13 cellular contexts compared by ENCODE assay signal in the genomic region with DNA sequence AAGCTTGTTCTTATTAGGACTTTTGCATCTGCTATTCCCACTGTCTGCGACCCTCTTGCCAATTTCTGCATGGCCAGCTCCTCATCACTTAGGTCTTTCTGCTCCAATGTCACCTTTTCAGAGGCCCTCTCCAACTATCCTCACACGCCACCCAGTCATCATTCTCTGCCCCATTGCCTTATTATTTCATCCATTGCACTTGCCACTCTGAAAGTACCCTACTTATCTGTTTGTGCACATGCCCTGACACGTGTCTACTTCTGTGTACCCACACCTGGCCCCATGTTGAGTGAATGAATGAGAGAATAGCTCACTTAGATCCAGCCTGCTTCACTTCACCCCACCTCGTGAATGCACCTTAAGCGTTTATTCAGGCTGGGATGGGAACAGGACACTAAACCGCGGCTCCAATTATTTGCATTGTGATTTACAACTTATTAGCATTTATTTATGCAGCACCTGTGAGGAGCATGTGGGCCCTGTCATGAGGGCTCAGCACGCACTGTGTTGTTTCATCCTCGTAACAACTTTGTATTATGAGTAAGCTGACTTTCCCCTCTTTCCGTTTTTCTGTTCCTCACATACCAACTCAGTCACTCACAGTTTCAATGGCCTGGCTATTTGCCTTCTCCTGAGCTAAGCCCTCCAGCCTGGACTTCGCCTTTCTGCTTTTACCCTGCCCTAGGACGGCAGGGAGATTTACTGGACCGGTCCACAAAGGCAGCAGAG.
DNase-seq lines count a peak whose midpoint lies in the region; ATAC-seq and TF ChIP-seq lines count a peak whose summit lies in the region.
"Had no signal": no experiment of that assay in that cellular context is flagged by ENCODE, and none has a peak within 500 bp of the region (broad histone marks: within the 10 kb centered on the region; RNA-seq: fewer than 3 reads in every experiment).

No MANE protein-coding gene starts in this region.

- H3K36me3 Mint-ChIP-seq in CD8-positive, alpha-beta T cell = no peaks in the 10 kb centered on the region
- no peaks in the 10 kb centered on the region for H3K36me3 Mint-ChIP-seq in GM23338 (ENCODE audit: low read depth)
- H3K36me3 Mint-ChIP-seq: CD8-positive, alpha-beta memory T cell; stimulated activated memory B cell treated with anti-CD40 and anti-IgM and Interleukin-4, amounts not matched to agents 10 μg/mL and 1 μg/mL and 100 μg/mL, for 72 hours had no signal

- no peaks in the 10 kb centered on the region for H3K4me1 Mint-ChIP-seq in CD8-positive, alpha-beta T cell (ENCODE audit: low read depth)
- H3K4me1 Mint-ChIP-seq in GM23338 = no peaks in the 10 kb centered on the region
- H3K4me1 Mint-ChIP-seq: CD8-positive, alpha-beta memory T cell; stimulated activated memory B cell treated with anti-CD40 and anti-IgM and Interleukin-4, amounts not matched to agents 10 μg/mL and 1 μg/mL and 100 μg/mL, for 72 hours had no signal

- POLR2A ChIA-PET in BJ (lab: Charles Lee) = interaction anchor here (0.5 to 0.9 kb wide), 7 partner anchors 14 to 220 kb away, joined by 3 to 4 read pairs (median 3); no protein-coding TSS in a partner anchor
- POLR2A ChIA-PET in CD8-positive, alpha-beta T cell (lab: Charles Lee) = no interaction called here

- H3K4me2 ChIP-seq in GM23338 = no peak overlapping the region

- no peaks in the 10 kb centered on the region for H3K9me3 Mint-ChIP-seq in CD8-positive, alpha-beta T cell
- H3K9me3 Mint-ChIP-seq in GM23338 = no peaks in the 10 kb centered on the region
- H3K9me3 Mint-ChIP-seq: stimulated activated memory B cell treated with anti-CD40 and anti-IgM and Interleukin-4, amounts not matched to agents 10 μg/mL and 1 μg/mL and 100 μg/mL, for 72 hours had no signal

- intact Hi-C loops in CD8-positive, alpha-beta T cell (cut with DNase I, micrococcal nuclease) = no loop called here

- H3K9me3 ChIP-seq in CD8-positive, alpha-beta T cell (ENCODE audit: low read length) = no peaks in the 10 kb centered on the region
- H3K9me3 ChIP-seq: lower lobe of right lung had no signal

- TF ChIP-seq CTCF in BJ (IDR thresholded peaks at IDR 0.05; ENCODE audit: insufficient read depth, low read depth, low read length) (no peak), GM23338 (conservative IDR thresholded peaks at IDR 0.05; ENCODE audit: low read depth in 2 of 2) (no peak)
- TF ChIP-seq CTCF in CD8-positive, alpha-beta T cell (IDR thresholded peaks at IDR 0.05) = no peak

- no peak overlapping the region for H3K27ac ChIP-seq in CD8-positive, alpha-beta T cell (ENCODE audit: low read depth, low read length)
- H3K27ac ChIP-seq in GM23338 (ENCODE audit: low read depth) = no peak overlapping the region
- H3K27ac ChIP-seq: lower lobe of right lung had no signal

- no peak for ATAC-seq in CD8-positive, alpha-beta T cell
- ATAC-seq in GM23338 = no peak
- ATAC-seq: lower lobe of right lung; stimulated activated memory B cell treated with anti-CD40 and anti-IgM and Interleukin-4, amounts not matched to agents 10 μg/mL and 1 μg/mL and 100 μg/mL, for 72 hours had no signal

- H3K4me1 ChIP-seq in CD8-positive, alpha-beta T cell (ENCODE audit: insufficient read depth, low read length) = no peaks in the 10 kb centered on the region
- no peaks in the 10 kb centered on the region for H3K4me1 ChIP-seq in GM23338 (ENCODE audit: insufficient read depth)
- H3K4me1 ChIP-seq: lower lobe of right lung had no signal

- H3F3A ChIP-seq in GM23338 (replicated peaks; ENCODE audit: low read depth) = no peaks in the 10 kb centered on the region

- peaks cover 13% of the 10 kb centered on the region; the same call in 1 of the 2 replicates for H3K9me2 ChIP-seq in GM23338 (ENCODE audit: insufficient read depth)

- H3K27ac Mint-ChIP-seq in CD8-positive, alpha-beta T cell = no peak overlapping the region
- H3K27ac Mint-ChIP-seq in GM23338 = no peak overlapping the region
- H3K27ac Mint-ChIP-seq: CD8-positive, alpha-beta memory T cell; stimulated activated memory B cell treated with anti-CD40 and anti-IgM and Interleukin-4, amounts not matched to agents 10 μg/mL and 1 μg/mL and 100 μg/mL, for 72 hours had no signal

- H4K20me1 ChIP-seq in GM23338 (replicated peaks; ENCODE audit: insufficient read depth) = no peaks in the 10 kb centered on the region

- H3K4me3 ChIP-seq in BJ (ENCODE audit: low read depth, low read length) (peak overlapping the region; percentile 35; the same call in 1 of the 2 replicates), GM23338 (no peak overlapping the region)
- no peak overlapping the region for H3K4me3 ChIP-seq in CD8-positive, alpha-beta T cell (ENCODE audit: low read depth, low read length)
- H3K4me3 ChIP-seq: lower lobe of right lung had no signal

- in situ Hi-C loops in ACHN (cut with HindIII; ENCODE audit: low pct_ligation_motif_present, low pct_unique_long_range_greater_than_20kb, low sequenced_read_pairs) = no loop called here

- H3K27me3 Mint-ChIP-seq in CD8-positive, alpha-beta T cell (ENCODE audit: low read depth) = no peaks in the 10 kb centered on the region
- H3K27me3 Mint-ChIP-seq in GM23338 (ENCODE audit: insufficient read depth, low read depth, poor library complexity) = peaks cover 3% of the 10 kb centered on the region
- H3K27me3 Mint-ChIP-seq: CD8-positive, alpha-beta memory T cell; stimulated activated memory B cell treated with anti-CD40 and anti-IgM and Interleukin-4, amounts not matched to agents 10 μg/mL and 1 μg/mL and 100 μg/mL, for 72 hours had no signal

- DNase-seq in BJ (ENCODE audit: low read depth) (peak; percentile 85), NCI-H1105 (lab: John Stamatoyannopoulos, UW) (peak; percentile 80), amniotic epithelial cell (ENCODE audit: low read depth) (peak; percentile 61), kidney tubule cell (ENCODE audit: low spot score) (peak; percentile 31), NCI-H2029 treated with DMSO at 0.1 percent for 48 hours (lab: John Stamatoyannopoulos, UW) (no peak), ACHN (no peak), GM23338 (ENCODE audit: low spot score) (no peak)
- no peak for DNase-seq in CD8-positive, alpha-beta T cell
- DNase-seq: CD8-positive, alpha-beta memory T cell; effector memory CD4-positive, alpha-beta T cell; lower lobe of right lung; stimulated activated CD4-positive, alpha-beta T cell treated with anti-CD3 and anti-CD28 coated beads, Interleukin-2, amount 100 ng/mL, for 24 hours had no signal

- H2AFZ ChIP-seq in GM23338 = no peak overlapping the region

- H3K36me3 ChIP-seq in BJ (ENCODE audit: control insufficient read depth, insufficient read depth, low read length) (no peaks in the 10 kb centered on the region), GM23338 (ENCODE audit: insufficient read depth) (no peaks in the 10 kb centered on the region)
- H3K36me3 ChIP-seq in CD8-positive, alpha-beta T cell (ENCODE audit: insufficient read depth, low read length) = no peaks in the 10 kb centered on the region
- H3K36me3 ChIP-seq: lower lobe of right lung had no signal

- H3K4me3 Mint-ChIP-seq in CD8-positive, alpha-beta T cell = no peak overlapping the region
- H3K4me3 Mint-ChIP-seq in GM23338 = no peak overlapping the region
- H3K4me3 Mint-ChIP-seq: CD8-positive, alpha-beta memory T cell; stimulated activated memory B cell treated with anti-CD40 and anti-IgM and Interleukin-4, amounts not matched to agents 10 μg/mL and 1 μg/mL and 100 μg/mL, for 72 hours had no signal

- H3K27me3 ChIP-seq in BJ (ENCODE audit: control insufficient read depth, insufficient read depth, low read length) (no peaks in the 10 kb centered on the region), GM23338 (ENCODE audit: insufficient read depth) (no peaks in the 10 kb centered on the region)
- H3K27me3 ChIP-seq in CD8-positive, alpha-beta T cell (ENCODE audit: insufficient read depth, low read length) = no peaks in the 10 kb centered on the region

- H3K79me2 ChIP-seq in GM23338 (replicated peaks; ENCODE audit: insufficient read depth) = no peaks in the 10 kb centered on the region

- CTCF ChIA-PET in BJ (lab: Yijun Ruan, JAX) = interaction anchor here (1.1 kb wide), 1 partner anchor 11 kb away, joined by 3 read pairs; no protein-coding TSS in a partner anchor
- CTCF ChIA-PET in CD8-positive, alpha-beta T cell (lab: Charles Lee) = no interaction called here

TF ChIP-seq in GM23338, 12 proteins besides CTCF, POLR2A, EP300 and RAD21 (continues in another document):
- TF ChIP-seq EZH2 (IDR thresholded peaks at IDR 0.05; ENCODE audit: low read depth, unreplicated experiment) = no peak
- TF ChIP-seq NANOG (IDR thresholded peaks at IDR 0.05; ENCODE audit: borderline replicate concordance) = no peak
- TF ChIP-seq, protein P1, sequence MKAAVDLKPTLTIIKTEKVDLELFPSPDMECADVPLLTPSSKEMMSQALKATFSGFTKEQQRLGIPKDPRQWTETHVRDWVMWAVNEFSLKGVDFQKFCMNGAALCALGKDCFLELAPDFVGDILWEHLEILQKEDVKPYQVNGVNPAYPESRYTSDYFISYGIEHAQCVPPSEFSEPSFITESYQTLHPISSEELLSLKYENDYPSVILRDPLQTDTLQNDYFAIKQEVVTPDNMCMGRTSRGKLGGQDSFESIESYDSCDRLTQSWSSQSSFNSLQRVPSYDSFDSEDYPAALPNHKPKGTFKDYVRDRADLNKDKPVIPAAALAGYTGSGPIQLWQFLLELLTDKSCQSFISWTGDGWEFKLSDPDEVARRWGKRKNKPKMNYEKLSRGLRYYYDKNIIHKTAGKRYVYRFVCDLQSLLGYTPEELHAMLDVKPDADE (IDR thresholded peaks at IDR 0.05) = no peak
- no peak for TF ChIP-seq POLR2AphosphoS5 (IDR thresholded peaks at IDR 0.05; ENCODE audit: low read depth)

Comparison
In these comparisons a context has a peak if more than half of its experiments do, and no peak if none do; other contexts are left out.
1. DNase-seq: peak in BJ (single experiment), NCI-H1105 (single experiment), amniotic epithelial cell (single experiment) and kidney tubule cell (single experiment); none in NCI-H2029 treated with DMSO at 0.1 percent for 48 hours (single experiment), ACHN (single experiment), CD8-positive, alpha-beta T cell (0 of 7) and GM23338 (single experiment).